Comparison of ENCODE assay signal across 28 cellular contexts in genomic region chr4:36921474-36922220, GRCh38.
"Had no signal": no experiment of that assay in that cellular context is flagged by ENCODE, and none has a peak within 500 bp of the region (broad histone marks: within the 10 kb centered on the region; RNA-seq: fewer than 3 reads in every experiment).

No MANE protein-coding gene starts in this region.

- H3K4me1 ChIP-seq: SJSA1 had no signal

- H3K4me3 Mint-ChIP-seq: activated CD4-positive, alpha-beta memory T cell treated with anti-CD3 and anti-CD28 coated beads for 36 hours; activated CD4-positive, alpha-beta T cell treated with anti-CD3 and anti-CD28 coated beads, Interleukin-2, amount 10 ng/mL, durations not matched to agents 7 days and 5 days; activated naive CD4-positive, alpha-beta T cell treated with anti-CD3 and anti-CD28 coated beads, Interleukin-2, amount 50 U/mL, for 24 hours; activated T-cell treated with anti-CD3 and anti-CD28 coated beads, Interleukin-2, amount 50 U/mL, for 72 hours; central memory CD8-positive, alpha-beta T cell; T-cell had no signal

- H3K4me1 Mint-ChIP-seq: activated CD4-positive, alpha-beta T cell treated with anti-CD3 and anti-CD28 coated beads, Interleukin-2, amount 10 ng/mL, durations not matched to agents 7 days and 5 days; activated naive CD4-positive, alpha-beta T cell treated with anti-CD3 and anti-CD28 coated beads, Interleukin-2, amount 50 U/mL, for 24 hours; central memory CD8-positive, alpha-beta T cell; T-cell had no signal

- H3K9me3 Mint-ChIP-seq: activated CD4-positive, alpha-beta memory T cell treated with anti-CD3 and anti-CD28 coated beads for 36 hours; activated CD4-positive, alpha-beta T cell treated with anti-CD3 and anti-CD28 coated beads, Interleukin-2, amount 10 ng/mL, durations not matched to agents 7 days and 5 days; activated naive CD4-positive, alpha-beta T cell treated with anti-CD3 and anti-CD28 coated beads, Interleukin-2, amount 50 U/mL, for 24 hours; activated T-cell treated with anti-CD3 and anti-CD28 coated beads, Interleukin-2, amount 50 U/mL, for 72 hours; activated T-helper 2 cell treated with anti-CD3 and anti-CD28 coated beads, Interferon-gamma antibody, Interleukin-2, Interleukin-4, amounts not matched to agents 10 μg/mL and 5 μg/mL and 100 μg/mL, durations not matched to agents 14 hours and 24 hours and 36 hours; central memory CD8-positive, alpha-beta T cell; T-cell had no signal

- DNase-seq: activated CD4-positive, alpha-beta memory T cell treated with anti-CD3 and anti-CD28 coated beads for 36 hours; activated CD4-positive, alpha-beta T cell treated with anti-CD3 and anti-CD28 coated beads, Interleukin-2, amount 10 ng/mL, durations not matched to agents 7 days and 5 days; activated CD4-positive, CD25-positive, alpha-beta regulatory T cell; activated CD8-positive, alpha-beta memory T cell treated with anti-CD3 and anti-CD28 coated beads, Interleukin-2, amount 50 U/mL, for 4 hours; activated T-cell treated with anti-CD3 and anti-CD28 coated beads, Interleukin-2, amount 50 U/mL, for 72 hours; aorta; MG63; MV-4-11; NCI-H1092 treated with DMSO at 0.1 percent for 48 hours; NCI-H1417 treated with DMSO at 0.1 percent for 48 hours; NCI-H1694; NCI-H2029; NCI-H2107; NCI-H345; NCI-H510A; NCI-H526 treated with DMSO at 0.1 percent for 48 hours; SHP77; T-cell; T-helper 2 cell; T1000 had no signal

- H3K27me3 ChIP-seq: MG63, SJSA1 had no signal

- ATAC-seq: activated T-cell treated with anti-CD3 and anti-CD28 coated beads, Interleukin-2, amount 50 U/mL, for 72 hours; HepG2; T-cell had no signal

- H3K27ac Mint-ChIP-seq: activated CD4-positive, alpha-beta memory T cell treated with anti-CD3 and anti-CD28 coated beads for 36 hours; activated CD4-positive, alpha-beta T cell treated with anti-CD3 and anti-CD28 coated beads, Interleukin-2, amount 10 ng/mL, durations not matched to agents 7 days and 5 days; activated naive CD4-positive, alpha-beta T cell treated with anti-CD3 and anti-CD28 coated beads, Interleukin-2, amount 50 U/mL, for 24 hours; activated T-cell treated with anti-CD3 and anti-CD28 coated beads, Interleukin-2, amount 50 U/mL, for 72 hours; activated T-helper 2 cell treated with anti-CD3 and anti-CD28 coated beads, Interferon-gamma antibody, Interleukin-2, Interleukin-4, amounts not matched to agents 10 μg/mL and 5 μg/mL and 100 μg/mL, durations not matched to agents 14 hours and 24 hours and 36 hours; T-cell had no signal

- H3K4me3 ChIP-seq: MG63, PC-9, SJSA1 had no signal

- H3K36me3 ChIP-seq: MG63, SJSA1 had no signal

- H3K27ac ChIP-seq: KMS-11, PC-9, SJSA1, VCaP had no signal

- H3K27me3 Mint-ChIP-seq: activated CD4-positive, alpha-beta memory T cell treated with anti-CD3 and anti-CD28 coated beads for 36 hours; activated CD4-positive, alpha-beta T cell treated with anti-CD3 and anti-CD28 coated beads, Interleukin-2, amount 10 ng/mL, durations not matched to agents 7 days and 5 days; activated naive CD4-positive, alpha-beta T cell treated with anti-CD3 and anti-CD28 coated beads, Interleukin-2, amount 50 U/mL, for 24 hours; central memory CD8-positive, alpha-beta T cell; T-cell had no signal

- H3K9me3 ChIP-seq: MG63, SJSA1 had no signal

- H3K36me3 Mint-ChIP-seq: activated CD4-positive, alpha-beta memory T cell treated with anti-CD3 and anti-CD28 coated beads for 36 hours; activated naive CD4-positive, alpha-beta T cell treated with anti-CD3 and anti-CD28 coated beads, Interleukin-2, amount 50 U/mL, for 24 hours; T-cell had no signal
